ENCODE assay signal across 13 cellular contexts in genomic region chr6:2899596-2899995, GRCh38. TPM values are rescaled to one million over a fixed set of nuclear protein-coding genes. Genes with fewer than 3 reads are reported as not detected.
A peak's percentile ranks its signal among the peaks of the same experiment; 100 is the strongest.
DNase-seq lines count a peak whose midpoint lies in the region; ATAC-seq and TF ChIP-seq lines count a peak whose summit lies in the region.
"Had no signal": no experiment of that assay in that cellular context is flagged by ENCODE, and none has a peak within 500 bp of the region (broad histone marks: within the 10 kb centered on the region; RNA-seq: fewer than 3 reads in every experiment).

No MANE protein-coding gene starts in this region.

- H2BK120ac ChIP-seq in mesenchymal stem cell (ENCODE audit: low read depth, low read length): no peak overlapping the region

- peaks cover 36 to 74% (median 49%) of the 10 kb centered on the region in 4 donors for H3K4me1 Mint-ChIP-seq in CD4-positive, CD25-positive, alpha-beta regulatory T cell

- no peaks in the 10 kb centered on the region for H3K79me1 ChIP-seq in mesenchymal stem cell (replicated peaks; ENCODE audit: low read length, poor library complexity, severe bottlenecking)

- ATAC-seq in CD4-positive, CD25-positive, alpha-beta regulatory T cell (ENCODE audit: low read depth in 2 of 2): peak in 1 of 2 donors; percentile 14
- no peak for ATAC-seq in GM18873 (IDR thresholded peaks at IDR 0.05; ENCODE audit: low FRiP score, unreplicated experiment)

- no peak for TF ChIP-seq POLR2A in stomach (IDR thresholded peaks at IDR 0.05)

- peaks cover 72% of the 10 kb centered on the region for H3K4me1 ChIP-seq in CD4-positive, CD25-positive, alpha-beta regulatory T cell (ENCODE audit: control insufficient read depth, insufficient read depth, low read length, poor library complexity, severe bottlenecking)
- H3K4me1 ChIP-seq in iPS-15b (ENCODE audit: control insufficient read depth, insufficient read depth, low read length) (peaks cover 10% of the 10 kb centered on the region), mesenchymal stem cell (ENCODE audit: control insufficient read depth, insufficient read depth, low read depth, low read length) (peaks cover 15% of the 10 kb centered on the region), stomach (peaks cover 4 to 60% (median 21%) of the 10 kb centered on the region in 4 donors)
- H3K4me1 ChIP-seq: BE2C had no signal

- no peak overlapping the region for H2BK15ac ChIP-seq in mesenchymal stem cell (ENCODE audit: low read depth, poor library complexity, severe bottlenecking)

- no peak for TF ChIP-seq CTCF in GM13977 (IDR thresholded peaks at IDR 0.05; ENCODE audit: extremely low read depth, insufficient read depth, missing control alignments)
- TF ChIP-seq CTCF in stomach (IDR thresholded peaks at IDR 0.05): no peak

- no peak overlapping the region for H3K14ac ChIP-seq in mesenchymal stem cell (ENCODE audit: low read length in 2 of 2)

- no peak overlapping the region for H3K9ac ChIP-seq in iPS-15b (ENCODE audit: low read depth, low read length)
- no peak overlapping the region for H3K9ac ChIP-seq in mesenchymal stem cell (ENCODE audit: low read length)

- in situ Hi-C loops in GM13977 (cut with MboI; ENCODE audit: low pct_unique_long_range_greater_than_20kb, low sequenced_read_pairs, unreplicated experiment): no loop called here

- peaks cover 48% of the 10 kb centered on the region for H3K36me3 ChIP-seq in CD4-positive, CD25-positive, alpha-beta regulatory T cell (ENCODE audit: control insufficient read depth, insufficient read depth, low read length)
- peaks cover 41% of the 10 kb centered on the region for H3K36me3 ChIP-seq in iPS-15b (ENCODE audit: control insufficient read depth, insufficient read depth, low read length)
- peaks cover 0 to 8% of the 10 kb centered on the region in 2 experiments for H3K36me3 ChIP-seq in mesenchymal stem cell (ENCODE audit: control insufficient read depth in 1 of 2, insufficient read depth in 2 of 2, low read depth in 1 of 2, low read length in 2 of 2)
- H3K36me3 ChIP-seq in stomach: peaks cover 12 to 36% (median 16%) of the 10 kb centered on the region in 4 donors
- H3K36me3 ChIP-seq: BE2C had no signal

- H3K9me3 Mint-ChIP-seq in CD4-positive, CD25-positive, alpha-beta regulatory T cell: no peaks in the 10 kb centered on the region

- no peak overlapping the region for H2AFZ ChIP-seq in mesenchymal stem cell (ENCODE audit: low read depth, low read length)

- H3K4me3 Mint-ChIP-seq in CD4-positive, CD25-positive, alpha-beta regulatory T cell: peak overlapping the region; percentile 98 to 100 (median 100)

- no peak overlapping the region for H4K91ac ChIP-seq in mesenchymal stem cell (ENCODE audit: low read length)

- H2BK5ac ChIP-seq in mesenchymal stem cell (ENCODE audit: low read depth, low read length, poor library complexity, severe bottlenecking): no peak overlapping the region

- peaks cover 5% of the 10 kb centered on the region for H3K27me3 Mint-ChIP-seq in CD4-positive, CD25-positive, alpha-beta regulatory T cell

- peak overlapping the region; percentile 95 to 99 (median 99) for H3K27ac Mint-ChIP-seq in CD4-positive, CD25-positive, alpha-beta regulatory T cell

- H3K27ac ChIP-seq in CD4-positive, CD25-positive, alpha-beta regulatory T cell (ENCODE audit: insufficient read depth, low read length, poor library complexity, severe bottlenecking): peak overlapping the region; percentile 72
- H3K27ac ChIP-seq in mesenchymal stem cell (ENCODE audit: low read length, poor library complexity, severe bottlenecking): no peak overlapping the region
- no peak overlapping the region for H3K27ac ChIP-seq in stomach

- intact Hi-C loops in stomach (cut with DNase I; ENCODE audit: low total_unique reads): no loop called here

- peak; percentile 39 to 78 (median 45) for DNase-seq in CD4-positive, CD25-positive, alpha-beta regulatory T cell
- DNase-seq in GM13977 (ENCODE audit: low spot score) (peak; percentile 69), mesenchymal stem cell (no peak), NCI-H446 treated with DMSO at 0.1 percent for 48 hours (lab: John Stamatoyannopoulos, UW) (no peak), stomach (no peak)
- peak; percentile 59 to 70 for DNase-seq in activated CD4-positive, alpha-beta T cell treated with anti-CD3 and anti-CD28 coated beads, Interleukin-2, amount 50 U/mL, for 48 hours
- DNase-seq: BE2C, head of caudate nucleus, NCI-H1436, occipital lobe had no signal

- H3K4me3 ChIP-seq in CD4-positive, CD25-positive, alpha-beta regulatory T cell (ENCODE audit: low read depth, low read length): peak overlapping the region; percentile 91
- H3K4me3 ChIP-seq in iPS-15b (ENCODE audit: low read depth, low read length) (peak overlapping the region; percentile 1), mesenchymal stem cell (ENCODE audit: insufficient read depth in 1 of 2, low read depth in 1 of 2, low read length in 2 of 2) (no peak overlapping the region), stomach (no peak overlapping the region)

- no peak overlapping the region for H3K4ac ChIP-seq in mesenchymal stem cell (ENCODE audit: low read depth in 1 of 2, low read length in 2 of 2)

- H3K4me2 ChIP-seq in mesenchymal stem cell (ENCODE audit: low read length, poor library complexity, severe bottlenecking): no peak overlapping the region

- H2BK12ac ChIP-seq in mesenchymal stem cell (ENCODE audit: low read length in 2 of 2): no peak overlapping the region

- peaks cover 56% of the 10 kb centered on the region for H3K36me3 Mint-ChIP-seq in CD4-positive, CD25-positive, alpha-beta regulatory T cell

- WGBS in mesenchymal stem cell: 94% methylated on average over 6 of the region's 6 CpGs
- 73 to 93% (median 81%) methylated on average over 6 of the region's 6 CpGs for WGBS in stomach, 5 donors

- H3K9me3 ChIP-seq in CD4-positive, CD25-positive, alpha-beta regulatory T cell (ENCODE audit: control insufficient read depth in 2 of 2, low read length in 2 of 2): no peaks in the 10 kb centered on the region
- H3K9me3 ChIP-seq in iPS-15b (ENCODE audit: control insufficient read depth, insufficient read depth, low read length) (no peaks in the 10 kb centered on the region), mesenchymal stem cell (ENCODE audit: control insufficient read depth, low read length) (no peaks in the 10 kb centered on the region), stomach (no peaks in the 10 kb centered on the region)
- H3K9me3 ChIP-seq: BE2C had no signal

- no peak overlapping the region for H3K23ac ChIP-seq in mesenchymal stem cell (ENCODE audit: low read length in 2 of 2)

- no peak overlapping the region for H4K8ac ChIP-seq in mesenchymal stem cell (ENCODE audit: low read length)

- H2AK5ac ChIP-seq in mesenchymal stem cell (ENCODE audit: low read length, severe bottlenecking): no peak overlapping the region

- TF ChIP-seq EP300 in stomach (IDR thresholded peaks at IDR 0.05): no peak

- H3K18ac ChIP-seq in mesenchymal stem cell (ENCODE audit: low read depth in 1 of 2, low read length in 2 of 2): no peak overlapping the region

- no peaks in the 10 kb centered on the region for H3K27me3 ChIP-seq in CD4-positive, CD25-positive, alpha-beta regulatory T cell (ENCODE audit: control insufficient read depth, insufficient read depth, low read length)
- no peaks in the 10 kb centered on the region for H3K27me3 ChIP-seq in iPS-15b (ENCODE audit: control insufficient read depth, insufficient read depth, low read length)
- H3K27me3 ChIP-seq in mesenchymal stem cell (ENCODE audit: control insufficient read depth in 1 of 2, insufficient read depth in 1 of 2, low read length in 2 of 2): no peaks in the 10 kb centered on the region
- H3K27me3 ChIP-seq in stomach: peaks cover 0 to 6% (median 4%) of the 10 kb centered on the region in 3 donors
- H3K27me3 ChIP-seq: BE2C had no signal

RNA-seq across cellular contexts. Expression of gene SERPINB9, which starts 3.5 kb away (rescaled TPM):
- 48.1 TPM for total RNA-seq in CD4-positive, CD25-positive, alpha-beta regulatory T cell
- 10 to 100 TPM; 29.1 to 46.2 (median 37.1) TPM for polyA plus RNA-seq in CD4-positive, CD25-positive, alpha-beta regulatory T cell
- 11.1 TPM for polyA plus RNA-seq in mesenchymal stem cell (2013, experiment 1 of 2)
- polyA plus RNA-seq in mesenchymal stem cell (2013, experiment 2 of 2): 11.3 TPM
- total RNA-seq in stomach: 1 to 10 TPM in 3 of 5 donors, under 1 TPM in 1, not detected in 1; 0.58 to 9.4 (median 2.8) TPM
- polyA plus RNA-seq in stomach: 1 to 10 TPM; 2.0 to 3.5 (median 2.1) TPM
- total RNA-seq: SK-MEL-5 had no signal

RNA-seq across cellular contexts. Expression of gene SERPINB1, which starts 57.9 kb away (rescaled TPM):
- 38.1 TPM for total RNA-seq in CD4-positive, CD25-positive, alpha-beta regulatory T cell
- 100 to 1,000 TPM; 100 to 116 (median 109) TPM for polyA plus RNA-seq in CD4-positive, CD25-positive, alpha-beta regulatory T cell
- polyA plus RNA-seq in mesenchymal stem cell (2013, experiment 1 of 2): 22.3 TPM
- 23.4 TPM for polyA plus RNA-seq in mesenchymal stem cell (2013, experiment 2 of 2)
- total RNA-seq in stomach: 100 to 1,000 TPM in 1 of 5 donors, 10 to 100 TPM in 4; 10.3 to 122 (median 18.7) TPM
- polyA plus RNA-seq in stomach: 100 to 1,000 TPM; 126 to 146 (median 129) TPM

Comparison
In these comparisons a context has a peak if more than half of its experiments do, and no peak if none do; other contexts are left out.
1. DNase-seq: peak in CD4-positive, CD25-positive, alpha-beta regulatory T cell (3 of 3), GM13977 (single experiment) and activated CD4-positive, alpha-beta T cell treated with anti-CD3 and anti-CD28 coated beads, Interleukin-2, amount 50 U/mL, for 48 hours (2 of 2); none in mesenchymal stem cell (single experiment), NCI-H446 treated with DMSO at 0.1 percent for 48 hours (single experiment) and stomach (single experiment).
2. H3K4me3 ChIP-seq: peak in CD4-positive, CD25-positive, alpha-beta regulatory T cell (single experiment) and iPS-15b (single experiment); none in mesenchymal stem cell (0 of 2) and stomach (0 of 4).